Comparison of ENCODE assay signal across 1 cellular context in genomic region chr5:90595766-90596165, GRCh38. TPM values are rescaled to one million over a fixed set of nuclear protein-coding genes. Genes with fewer than 3 reads are reported as not detected.
"Had no signal": no experiment of that assay in that cellular context is flagged by ENCODE, and none has a peak within 500 bp of the region (broad histone marks: within the 10 kb centered on the region; RNA-seq: fewer than 3 reads in every experiment).

No MANE protein-coding gene starts in this region.

RNA-seq across cellular contexts. Expression of gene ADGRV1, which starts 37.2 kb away (rescaled TPM):
- total RNA-seq: MCF 10A had no signal
